14 cellular contexts compared by ENCODE assay signal in genomic region chr11:12134239-12134590, GRCh38. TPM values are rescaled to one million over a fixed set of nuclear protein-coding genes. Genes with fewer than 3 reads are reported as not detected.
A peak's percentile ranks its signal among the peaks of the same experiment; 100 is the strongest.
DNase-seq lines count a peak whose midpoint lies in the region; ATAC-seq and TF ChIP-seq lines count a peak whose summit lies in the region.
"Had no signal": no experiment of that assay in that cellular context is flagged by ENCODE, and none has a peak within 500 bp of the region (broad histone marks: within the 10 kb centered on the region; RNA-seq: fewer than 3 reads in every experiment).

No MANE protein-coding gene starts in this region.

- no peak for DNase-seq in activated naive CD4-positive, alpha-beta T cell treated with anti-CD3 and anti-CD28 coated beads, Interleukin-2, amount 50 U/mL, for 72 hours (ENCODE audit: low spot score in 2 of 2)
- DNase-seq in activated naive CD4-positive, alpha-beta T cell (lab: John Stamatoyannopoulos, UW) = no peak
- no peak for DNase-seq in RWPE1 (ENCODE audit: low spot score)
- no peak for DNase-seq in cardiac muscle cell (ENCODE audit: low read depth in 1 of 2, low spot score in 1 of 2)
- peak in 1 of 2 donors; percentile 69 for DNase-seq in upper lobe of left lung
- no peak for DNase-seq in SW 1271 (lab: John Stamatoyannopoulos, UW)
- no peak for DNase-seq in NCI-H1417 treated with DMSO at 0.1 percent for 48 hours (lab: John Stamatoyannopoulos, UW)
- DNase-seq: activated CD4-positive, alpha-beta T cell treated with anti-CD3 and anti-CD28 coated beads, Interleukin-2, amount 50 U/mL, for 48 hours; GOT3; NCI-H345 had no signal

- no peak overlapping the region for H3K4me3 ChIP-seq in cardiac muscle cell
- no peak overlapping the region for H3K4me3 ChIP-seq in upper lobe of left lung

- H3K9me3 ChIP-seq in cardiac muscle cell (ENCODE audit: low read depth) = no peaks in the 10 kb centered on the region
- H3K9me3 ChIP-seq in upper lobe of left lung = no peaks in the 10 kb centered on the region

- TF ChIP-seq CTCF in RWPE1 (conservative IDR thresholded peaks at IDR 0.05; ENCODE audit: low read depth) (no peak), cardiac muscle cell (IDR thresholded peaks at IDR 0.05; ENCODE audit: low read depth, low read length) (no peak), upper lobe of left lung (IDR thresholded peaks at IDR 0.05) (no peak)

- POLR2A ChIA-PET in RWPE1 (lab: Yijun Ruan, JAX; ENCODE audit: low non-redundant PET) = no interaction called here

- no peaks in the 10 kb centered on the region for H3K36me3 ChIP-seq in cardiac muscle cell
- peaks cover 0 to 3% (median 0%) of the 10 kb centered on the region in 4 donors for H3K36me3 ChIP-seq in upper lobe of left lung

- H3K27ac ChIP-seq in RWPE1 (peak overlapping the region; percentile 27; the same call in 1 of the 2 replicates), cardiac muscle cell (peak overlapping the region; percentile 30), upper lobe of left lung (peak overlapping the region; percentile 16 to 59 (median 42))

- no peak for TF ChIP-seq EP300 in upper lobe of left lung (IDR thresholded peaks at IDR 0.05)

- H3K9me3 Mint-ChIP-seq in activated naive CD4-positive, alpha-beta T cell treated with anti-CD3 and anti-CD28 coated beads, Interleukin-2, amount 50 U/mL, for 72 hours = no peaks in the 10 kb centered on the region
- H3K9me3 Mint-ChIP-seq: nephron; stimulated activated memory B cell treated with anti-CD40 and anti-IgM and Interleukin-4, amounts not matched to agents 10 μg/mL and 1 μg/mL and 100 μg/mL, for 72 hours had no signal

- no peaks in the 10 kb centered on the region for H3K27me3 ChIP-seq in cardiac muscle cell
- no peaks in the 10 kb centered on the region for H3K27me3 ChIP-seq in upper lobe of left lung

- 34 to 62% methylated on average over 4 of the region's 4 CpGs for WGBS in upper lobe of left lung, 2 donors

- H3K4me1 ChIP-seq in cardiac muscle cell (ENCODE audit: low read depth) (peaks cover 14% of the 10 kb centered on the region), upper lobe of left lung (peaks cover 9 to 69% (median 42%) of the 10 kb centered on the region in 4 donors)

- TF ChIP-seq POLR2A in upper lobe of left lung (IDR thresholded peaks at IDR 0.05) = no peak

- ATAC-seq in activated naive CD4-positive, alpha-beta T cell treated with anti-CD3 and anti-CD28 coated beads, Interleukin-2, amount 50 U/mL, for 72 hours = no peak
- peak in 1 of 2 donors; percentile 60 for ATAC-seq in upper lobe of left lung (ENCODE audit: low FRiP score in 2 of 2)
- no peak for ATAC-seq in GM18909 (IDR thresholded peaks at IDR 0.05; ENCODE audit: poor library complexity, unreplicated experiment)
- ATAC-seq: stimulated activated memory B cell treated with anti-CD40 and anti-IgM and Interleukin-4, amounts not matched to agents 10 μg/mL and 1 μg/mL and 100 μg/mL, for 72 hours had no signal

- peaks cover 0 to 6% of the 10 kb centered on the region in 2 donors for H3K36me3 Mint-ChIP-seq in activated naive CD4-positive, alpha-beta T cell treated with anti-CD3 and anti-CD28 coated beads, Interleukin-2, amount 50 U/mL, for 72 hours
- H3K36me3 Mint-ChIP-seq: brain; stimulated activated memory B cell treated with anti-CD40 and anti-IgM and Interleukin-4, amounts not matched to agents 10 μg/mL and 1 μg/mL and 100 μg/mL, for 72 hours had no signal

- CTCF ChIA-PET in RWPE1 (lab: Yijun Ruan, JAX) = interaction anchor here (0.7 kb wide), 2 partner anchors 111 to 1104 kb away, joined by 3 to 4 read pairs; no protein-coding TSS in a partner anchor

- peak overlapping the region; percentile 54 to 72 for H3K27ac Mint-ChIP-seq in activated naive CD4-positive, alpha-beta T cell treated with anti-CD3 and anti-CD28 coated beads, Interleukin-2, amount 50 U/mL, for 72 hours
- H3K27ac Mint-ChIP-seq: brain; nephron; stimulated activated memory B cell treated with anti-CD40 and anti-IgM and Interleukin-4, amounts not matched to agents 10 μg/mL and 1 μg/mL and 100 μg/mL, for 72 hours had no signal

RNA-seq across cellular contexts. Expression of gene MICAL2, which starts 23.8 kb away (rescaled TPM):
- 100 to 1,000 TPM in 1 of 2 donors, 10 to 100 TPM in 1; 60.8 to 124 TPM for total RNA-seq in activated naive CD4-positive, alpha-beta T cell treated with anti-CD3 and anti-CD28 coated beads, Interleukin-2, amount 50 U/mL, for 72 hours
- total RNA-seq in cardiac muscle cell (123 and 178 TPM in 2 replicates), upper lobe of left lung (100 to 1,000 TPM; 138 to 327 (median 175) TPM)
- 153 and 191 TPM in 2 replicates for polyA plus RNA-seq in cardiac muscle cell
